20 cellular contexts compared by ENCODE assay signal in genomic region chr2:150320623-150321022, GRCh38.
"Had no signal": no experiment of that assay in that cellular context is flagged by ENCODE, and none has a peak within 500 bp of the region (broad histone marks: within the 10 kb centered on the region; RNA-seq: fewer than 3 reads in every experiment).

No MANE protein-coding gene starts in this region.

- H3K27me3 Mint-ChIP-seq: dendritic cell treated with granulocyte-macrophage colony-stimulating factor and Interleukin-4, amounts not matched to agents 40 ng/mL and 50 ng/mL, for 4 days; effector memory CD8-positive, alpha-beta T cell had no signal

- H3K4me1 ChIP-seq: esophagus muscularis mucosa, gastroesophageal sphincter had no signal

- H3K4me2 ChIP-seq: neural progenitor cell, smooth muscle cell had no signal

- H3K9ac ChIP-seq: neural progenitor cell had no signal

- FAIRE-seq: urothelium cell line had no signal

- H3K4me1 Mint-ChIP-seq: natural killer cell had no signal

- H3K27me3 ChIP-seq: esophagus muscularis mucosa, gastroesophageal sphincter, neural progenitor cell, ovary had no signal

- H3K9me3 ChIP-seq: mucosa of descending colon, ovary had no signal

- H3K27ac ChIP-seq: epithelial cell of prostate, esophagus muscularis mucosa, gastroesophageal sphincter, neural progenitor cell, ovary had no signal

- DNase-seq: effector memory CD8-positive, alpha-beta T cell; foreskin fibroblast; glutamatergic neuron; islet precursor cell; mammary epithelial cell; mucosa of descending colon; natural killer cell; nucleus accumbens; ovary; right cardiac atrium; stimulated activated CD4-positive, alpha-beta T cell treated with anti-CD3 and anti-CD28 coated beads, Interleukin-2, amount 100 ng/mL, for 48 hours; stimulated activated naive CD4-positive, alpha-beta T cell treated with Interleukin-2 at 50 U/mL for 16 hours; trophoblast cell had no signal

- H3K27ac Mint-ChIP-seq: dendritic cell treated with granulocyte-macrophage colony-stimulating factor and Interleukin-4, amounts not matched to agents 40 ng/mL and 50 ng/mL, for 4 days; effector memory CD8-positive, alpha-beta T cell; natural killer cell; neural progenitor cell had no signal

- H3K36me3 ChIP-seq: esophagus muscularis mucosa, gastroesophageal sphincter, neural progenitor cell, ovary had no signal

- H3K4me3 ChIP-seq: esophagus muscularis mucosa, gastroesophageal sphincter, mucosa of descending colon, neural progenitor cell, ovary, smooth muscle cell had no signal

- H2AFZ ChIP-seq: neural progenitor cell had no signal

- H3K4me3 Mint-ChIP-seq: dendritic cell treated with granulocyte-macrophage colony-stimulating factor and Interleukin-4, amounts not matched to agents 40 ng/mL and 50 ng/mL, for 4 days; effector memory CD8-positive, alpha-beta T cell; natural killer cell; neural progenitor cell had no signal
